ENCODE assay signal across 1 cellular context in the genomic region with DNA sequence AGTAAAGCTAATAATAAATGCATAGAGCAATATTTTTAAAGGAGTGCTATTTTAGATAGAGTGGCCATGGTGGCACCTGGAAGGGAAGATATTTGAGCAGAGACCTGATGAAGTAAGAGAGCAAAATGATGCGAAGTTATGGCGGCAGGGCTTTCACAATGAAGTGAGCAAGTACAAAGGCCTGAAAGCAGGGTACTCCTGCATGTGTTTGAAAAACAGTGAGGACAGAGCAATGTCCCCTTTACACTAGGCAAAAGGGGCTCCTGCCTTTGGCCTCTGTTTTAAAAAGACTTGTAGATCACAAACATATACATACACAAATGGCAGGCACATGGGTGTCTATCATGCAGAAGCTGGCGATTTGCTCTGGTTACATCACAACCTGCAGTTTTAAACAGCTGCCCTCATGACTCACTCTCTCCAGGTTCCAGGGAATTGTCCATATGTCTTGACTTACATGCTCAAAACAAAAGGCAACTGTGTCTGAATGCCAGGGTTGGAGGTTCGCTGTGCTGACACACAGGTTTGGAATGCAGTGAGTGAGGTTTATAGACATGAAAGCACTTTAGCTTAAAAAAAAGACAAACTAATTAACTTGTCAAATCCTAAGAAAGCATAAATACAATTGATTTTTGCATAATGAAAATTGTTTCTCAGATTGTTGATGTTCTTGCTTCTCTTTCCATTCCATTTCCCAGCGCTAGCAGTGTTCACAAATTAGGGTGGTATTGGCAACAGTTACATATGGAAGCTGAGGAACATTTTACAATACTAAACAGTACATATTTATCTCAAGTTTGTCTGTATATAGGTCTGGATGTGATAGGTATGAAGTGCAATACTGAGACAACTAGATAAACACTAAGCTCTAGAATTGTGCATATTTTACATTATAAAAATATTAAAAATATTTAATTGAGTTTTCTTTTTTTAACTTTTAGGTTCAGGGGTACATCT.
TF ChIP-seq lines count a peak whose summit lies in the region.

No MANE protein-coding gene starts in this region.

TF ChIP-seq in HEK293, 187 proteins besides CTCF, POLR2A, EP300 and RAD21 (continued from another document and continues in another):
- TF ChIP-seq, protein P1, sequence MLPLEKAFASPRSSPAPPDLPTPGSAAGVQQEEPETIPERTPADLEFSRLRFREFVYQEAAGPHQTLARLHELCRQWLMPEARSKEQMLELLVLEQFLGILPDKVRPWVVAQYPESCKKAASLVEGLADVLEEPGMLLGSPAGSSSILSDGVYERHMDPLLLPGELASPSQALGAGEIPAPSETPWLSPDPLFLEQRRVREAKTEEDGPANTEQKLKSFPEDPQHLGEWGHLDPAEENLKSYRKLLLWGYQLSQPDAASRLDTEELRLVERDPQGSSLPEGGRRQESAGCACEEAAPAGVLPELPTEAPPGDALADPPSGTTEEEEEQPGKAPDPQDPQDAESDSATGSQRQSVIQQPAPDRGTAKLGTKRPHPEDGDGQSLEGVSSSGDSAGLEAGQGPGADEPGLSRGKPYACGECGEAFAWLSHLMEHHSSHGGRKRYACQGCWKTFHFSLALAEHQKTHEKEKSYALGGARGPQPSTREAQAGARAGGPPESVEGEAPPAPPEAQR (tag by site-specific recombination; IDR thresholded peaks at IDR 0.05): no peak
- TF ChIP-seq ZNF423 (tag by site-specific recombination; IDR thresholded peaks at IDR 0.05) (no peak), GLI2 (tag by site-specific recombination; IDR thresholded peaks at IDR 0.05; ENCODE audit: borderline replicate concordance, low read depth) (no peak), ZNF221 (tag by site-specific recombination; IDR thresholded peaks at IDR 0.05; ENCODE audit: borderline replicate concordance) (no peak), ZBTB20 (tag by site-specific recombination; IDR thresholded peaks at IDR 0.05) (no peak), ZBTB1 (tag by site-specific recombination; IDR thresholded peaks at IDR 0.05) (no peak), ZBTB7A (tag by site-specific recombination; IDR thresholded peaks at IDR 0.05; ENCODE audit: low read depth) (no peak), ZNF549 (tag by site-specific recombination; IDR thresholded peaks at IDR 0.05) (no peak), KLF7 (tag by site-specific recombination; IDR thresholded peaks at IDR 0.05; ENCODE audit: borderline replicate concordance) (no peak), ZNF626 (tag by site-specific recombination; IDR thresholded peaks at IDR 0.05) (no peak), ZFP69B (tag by site-specific recombination; IDR thresholded peaks at IDR 0.05) (no peak), ZNF354C (tag by site-specific recombination; IDR thresholded peaks at IDR 0.05; ENCODE audit: borderline replicate concordance, low read depth) (no peak), ZNF324 (tag by site-specific recombination; IDR thresholded peaks at IDR 0.05) (no peak), ZNF37A (tag by site-specific recombination; IDR thresholded peaks at IDR 0.05) (no peak), ZNF548 (tag by site-specific recombination; IDR thresholded peaks at IDR 0.05) (no peak), ZNF561 (tag by site-specific recombination; IDR thresholded peaks at IDR 0.05; ENCODE audit: borderline replicate concordance) (no peak), ZNF24 (tag by site-specific recombination; IDR thresholded peaks at IDR 0.05) (no peak), ZNF785 (tag by site-specific recombination; IDR thresholded peaks at IDR 0.05) (no peak), ZXDB (tag by site-specific recombination; IDR thresholded peaks at IDR 0.05) (no peak), TCF7L2 (IDR thresholded peaks at IDR 0.05; ENCODE audit: borderline replicate concordance, low read depth, low read length) (no peak), MZF1 (tag by site-specific recombination; IDR thresholded peaks at IDR 0.05; ENCODE audit: borderline replicate concordance) (no peak), ZNF112 (tag by site-specific recombination; IDR thresholded peaks at IDR 0.05) (no peak), TRIM28 (IDR thresholded peaks at IDR 0.05; ENCODE audit: borderline replicate concordance, low read length) (peak; percentile 74; the same call in 1 of the 2 replicates), KLF9 (tag by site-specific recombination; IDR thresholded peaks at IDR 0.05; ENCODE audit: low read depth) (no peak), ZNF830 (tag by site-specific recombination; IDR thresholded peaks at IDR 0.05; ENCODE audit: low read depth) (no peak), ZNF16 (tag by site-specific recombination; IDR thresholded peaks at IDR 0.05; ENCODE audit: low read depth) (no peak), ZNF391 (tag by site-specific recombination; IDR thresholded peaks at IDR 0.05; ENCODE audit: borderline replicate concordance, low read depth) (no peak), ZFP37 (tag by site-specific recombination; IDR thresholded peaks at IDR 0.05) (no peak), ZNF544 (tag by site-specific recombination; IDR thresholded peaks at IDR 0.05) (no peak), GFI1B (tag by site-specific recombination; IDR thresholded peaks at IDR 0.05) (no peak), HOXD13 (CRISPR knock-in tag; IDR thresholded peaks at IDR 0.05; ENCODE audit: borderline replicate concordance) (peak; percentile 72)
- TF ChIP-seq, protein P2, sequence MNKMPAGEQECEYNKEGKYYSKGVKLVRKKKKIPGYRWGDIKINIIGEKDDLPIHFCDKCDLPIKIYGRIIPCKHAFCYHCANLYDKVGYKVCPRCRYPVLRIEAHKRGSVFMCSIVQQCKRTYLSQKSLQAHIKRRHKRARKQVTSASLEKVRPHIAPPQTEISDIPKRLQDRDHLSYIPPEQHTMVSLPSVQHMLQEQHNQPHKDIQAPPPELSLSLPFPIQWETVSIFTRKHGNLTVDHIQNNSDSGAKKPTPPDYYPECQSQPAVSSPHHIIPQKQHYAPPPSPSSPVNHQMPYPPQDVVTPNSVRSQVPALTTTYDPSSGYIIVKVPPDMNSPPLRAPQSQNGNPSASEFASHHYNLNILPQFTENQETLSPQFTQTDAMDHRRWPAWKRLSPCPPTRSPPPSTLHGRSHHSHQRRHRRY (tag by site-specific recombination; IDR thresholded peaks at IDR 0.05): no peak
- TF ChIP-seq, protein P3, sequence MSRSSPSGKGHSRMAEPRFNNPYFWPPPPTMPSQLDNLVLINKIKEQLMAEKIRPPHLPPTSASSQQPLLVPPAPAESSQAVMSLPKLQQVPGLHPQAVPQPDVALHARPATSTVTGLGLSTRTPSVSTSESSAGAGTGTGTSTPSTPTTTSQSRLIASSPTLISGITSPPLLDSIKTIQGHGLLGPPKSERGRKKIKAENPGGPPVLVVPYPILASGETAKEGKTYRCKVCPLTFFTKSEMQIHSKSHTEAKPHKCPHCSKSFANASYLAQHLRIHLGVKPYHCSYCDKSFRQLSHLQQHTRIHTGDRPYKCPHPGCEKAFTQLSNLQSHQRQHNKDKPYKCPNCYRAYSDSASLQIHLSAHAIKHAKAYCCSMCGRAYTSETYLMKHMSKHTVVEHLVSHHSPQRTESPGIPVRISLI (tag by site-specific recombination; IDR thresholded peaks at IDR 0.05): peak; percentile 67; the same call in 1 of the 2 replicates
- TF ChIP-seq, protein P4, sequence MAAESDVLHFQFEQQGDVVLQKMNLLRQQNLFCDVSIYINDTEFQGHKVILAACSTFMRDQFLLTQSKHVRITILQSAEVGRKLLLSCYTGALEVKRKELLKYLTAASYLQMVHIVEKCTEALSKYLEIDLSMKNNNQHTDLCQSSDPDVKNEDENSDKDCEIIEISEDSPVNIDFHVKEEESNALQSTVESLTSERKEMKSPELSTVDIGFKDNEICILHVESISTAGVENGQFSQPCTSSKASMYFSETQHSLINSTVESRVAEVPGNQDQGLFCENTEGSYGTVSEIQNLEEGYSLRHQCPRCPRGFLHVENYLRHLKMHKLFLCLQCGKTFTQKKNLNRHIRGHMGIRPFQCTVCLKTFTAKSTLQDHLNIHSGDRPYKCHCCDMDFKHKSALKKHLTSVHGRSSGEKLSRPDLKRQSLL (tag by site-specific recombination; IDR thresholded peaks at IDR 0.05): no peak
- TF ChIP-seq, protein P5, sequence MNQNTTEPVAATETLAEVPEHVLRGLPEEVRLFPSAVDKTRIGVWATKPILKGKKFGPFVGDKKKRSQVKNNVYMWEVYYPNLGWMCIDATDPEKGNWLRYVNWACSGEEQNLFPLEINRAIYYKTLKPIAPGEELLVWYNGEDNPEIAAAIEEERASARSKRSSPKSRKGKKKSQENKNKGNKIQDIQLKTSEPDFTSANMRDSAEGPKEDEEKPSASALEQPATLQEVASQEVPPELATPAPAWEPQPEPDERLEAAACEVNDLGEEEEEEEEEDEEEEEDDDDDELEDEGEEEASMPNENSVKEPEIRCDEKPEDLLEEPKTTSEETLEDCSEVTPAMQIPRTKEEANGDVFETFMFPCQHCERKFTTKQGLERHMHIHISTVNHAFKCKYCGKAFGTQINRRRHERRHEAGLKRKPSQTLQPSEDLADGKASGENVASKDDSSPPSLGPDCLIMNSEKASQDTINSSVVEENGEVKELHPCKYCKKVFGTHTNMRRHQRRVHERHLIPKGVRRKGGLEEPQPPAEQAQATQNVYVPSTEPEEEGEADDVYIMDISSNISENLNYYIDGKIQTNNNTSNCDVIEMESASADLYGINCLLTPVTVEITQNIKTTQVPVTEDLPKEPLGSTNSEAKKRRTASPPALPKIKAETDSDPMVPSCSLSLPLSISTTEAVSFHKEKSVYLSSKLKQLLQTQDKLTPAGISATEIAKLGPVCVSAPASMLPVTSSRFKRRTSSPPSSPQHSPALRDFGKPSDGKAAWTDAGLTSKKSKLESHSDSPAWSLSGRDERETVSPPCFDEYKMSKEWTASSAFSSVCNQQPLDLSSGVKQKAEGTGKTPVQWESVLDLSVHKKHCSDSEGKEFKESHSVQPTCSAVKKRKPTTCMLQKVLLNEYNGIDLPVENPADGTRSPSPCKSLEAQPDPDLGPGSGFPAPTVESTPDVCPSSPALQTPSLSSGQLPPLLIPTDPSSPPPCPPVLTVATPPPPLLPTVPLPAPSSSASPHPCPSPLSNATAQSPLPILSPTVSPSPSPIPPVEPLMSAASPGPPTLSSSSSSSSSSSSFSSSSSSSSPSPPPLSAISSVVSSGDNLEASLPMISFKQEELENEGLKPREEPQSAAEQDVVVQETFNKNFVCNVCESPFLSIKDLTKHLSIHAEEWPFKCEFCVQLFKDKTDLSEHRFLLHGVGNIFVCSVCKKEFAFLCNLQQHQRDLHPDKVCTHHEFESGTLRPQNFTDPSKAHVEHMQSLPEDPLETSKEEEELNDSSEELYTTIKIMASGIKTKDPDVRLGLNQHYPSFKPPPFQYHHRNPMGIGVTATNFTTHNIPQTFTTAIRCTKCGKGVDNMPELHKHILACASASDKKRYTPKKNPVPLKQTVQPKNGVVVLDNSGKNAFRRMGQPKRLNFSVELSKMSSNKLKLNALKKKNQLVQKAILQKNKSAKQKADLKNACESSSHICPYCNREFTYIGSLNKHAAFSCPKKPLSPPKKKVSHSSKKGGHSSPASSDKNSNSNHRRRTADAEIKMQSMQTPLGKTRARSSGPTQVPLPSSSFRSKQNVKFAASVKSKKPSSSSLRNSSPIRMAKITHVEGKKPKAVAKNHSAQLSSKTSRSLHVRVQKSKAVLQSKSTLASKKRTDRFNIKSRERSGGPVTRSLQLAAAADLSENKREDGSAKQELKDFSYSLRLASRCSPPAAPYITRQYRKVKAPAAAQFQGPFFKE (tag by site-specific recombination; IDR thresholded peaks at IDR 0.05; ENCODE audit: borderline replicate concordance): no peak
- TF ChIP-seq, protein P6, sequence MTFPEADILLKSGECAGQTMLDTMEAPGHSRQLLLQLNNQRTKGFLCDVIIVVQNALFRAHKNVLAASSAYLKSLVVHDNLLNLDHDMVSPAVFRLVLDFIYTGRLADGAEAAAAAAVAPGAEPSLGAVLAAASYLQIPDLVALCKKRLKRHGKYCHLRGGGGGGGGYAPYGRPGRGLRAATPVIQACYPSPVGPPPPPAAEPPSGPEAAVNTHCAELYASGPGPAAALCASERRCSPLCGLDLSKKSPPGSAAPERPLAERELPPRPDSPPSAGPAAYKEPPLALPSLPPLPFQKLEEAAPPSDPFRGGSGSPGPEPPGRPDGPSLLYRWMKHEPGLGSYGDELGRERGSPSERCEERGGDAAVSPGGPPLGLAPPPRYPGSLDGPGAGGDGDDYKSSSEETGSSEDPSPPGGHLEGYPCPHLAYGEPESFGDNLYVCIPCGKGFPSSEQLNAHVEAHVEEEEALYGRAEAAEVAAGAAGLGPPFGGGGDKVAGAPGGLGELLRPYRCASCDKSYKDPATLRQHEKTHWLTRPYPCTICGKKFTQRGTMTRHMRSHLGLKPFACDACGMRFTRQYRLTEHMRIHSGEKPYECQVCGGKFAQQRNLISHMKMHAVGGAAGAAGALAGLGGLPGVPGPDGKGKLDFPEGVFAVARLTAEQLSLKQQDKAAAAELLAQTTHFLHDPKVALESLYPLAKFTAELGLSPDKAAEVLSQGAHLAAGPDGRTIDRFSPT (tag by site-specific recombination; IDR thresholded peaks at IDR 0.05): peak; percentile 59; the same call in 1 of the 2 replicates
- TF ChIP-seq, protein P7, sequence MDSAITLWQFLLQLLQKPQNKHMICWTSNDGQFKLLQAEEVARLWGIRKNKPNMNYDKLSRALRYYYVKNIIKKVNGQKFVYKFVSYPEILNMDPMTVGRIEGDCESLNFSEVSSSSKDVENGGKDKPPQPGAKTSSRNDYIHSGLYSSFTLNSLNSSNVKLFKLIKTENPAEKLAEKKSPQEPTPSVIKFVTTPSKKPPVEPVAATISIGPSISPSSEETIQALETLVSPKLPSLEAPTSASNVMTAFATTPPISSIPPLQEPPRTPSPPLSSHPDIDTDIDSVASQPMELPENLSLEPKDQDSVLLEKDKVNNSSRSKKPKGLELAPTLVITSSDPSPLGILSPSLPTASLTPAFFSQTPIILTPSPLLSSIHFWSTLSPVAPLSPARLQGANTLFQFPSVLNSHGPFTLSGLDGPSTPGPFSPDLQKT (IDR thresholded peaks at IDR 0.05; ENCODE audit: borderline replicate concordance, low read depth, low read length): no peak
- TF ChIP-seq, protein P8, sequence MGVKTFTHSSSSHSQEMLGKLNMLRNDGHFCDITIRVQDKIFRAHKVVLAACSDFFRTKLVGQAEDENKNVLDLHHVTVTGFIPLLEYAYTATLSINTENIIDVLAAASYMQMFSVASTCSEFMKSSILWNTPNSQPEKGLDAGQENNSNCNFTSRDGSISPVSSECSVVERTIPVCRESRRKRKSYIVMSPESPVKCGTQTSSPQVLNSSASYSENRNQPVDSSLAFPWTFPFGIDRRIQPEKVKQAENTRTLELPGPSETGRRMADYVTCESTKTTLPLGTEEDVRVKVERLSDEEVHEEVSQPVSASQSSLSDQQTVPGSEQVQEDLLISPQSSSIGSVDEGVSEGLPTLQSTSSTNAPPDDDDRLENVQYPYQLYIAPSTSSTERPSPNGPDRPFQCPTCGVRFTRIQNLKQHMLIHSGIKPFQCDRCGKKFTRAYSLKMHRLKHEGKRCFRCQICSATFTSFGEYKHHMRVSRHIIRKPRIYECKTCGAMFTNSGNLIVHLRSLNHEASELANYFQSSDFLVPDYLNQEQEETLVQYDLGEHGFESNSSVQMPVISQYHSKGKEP (tag by site-specific recombination; IDR thresholded peaks at IDR 0.05): no peak
- TF ChIP-seq, protein P9, sequence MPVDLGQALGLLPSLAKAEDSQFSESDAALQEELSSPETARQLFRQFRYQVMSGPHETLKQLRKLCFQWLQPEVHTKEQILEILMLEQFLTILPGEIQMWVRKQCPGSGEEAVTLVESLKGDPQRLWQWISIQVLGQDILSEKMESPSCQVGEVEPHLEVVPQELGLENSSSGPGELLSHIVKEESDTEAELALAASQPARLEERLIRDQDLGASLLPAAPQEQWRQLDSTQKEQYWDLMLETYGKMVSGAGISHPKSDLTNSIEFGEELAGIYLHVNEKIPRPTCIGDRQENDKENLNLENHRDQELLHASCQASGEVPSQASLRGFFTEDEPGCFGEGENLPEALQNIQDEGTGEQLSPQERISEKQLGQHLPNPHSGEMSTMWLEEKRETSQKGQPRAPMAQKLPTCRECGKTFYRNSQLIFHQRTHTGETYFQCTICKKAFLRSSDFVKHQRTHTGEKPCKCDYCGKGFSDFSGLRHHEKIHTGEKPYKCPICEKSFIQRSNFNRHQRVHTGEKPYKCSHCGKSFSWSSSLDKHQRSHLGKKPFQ (tag by site-specific recombination; IDR thresholded peaks at IDR 0.05): no peak
